Comparison of ENCODE assay signal across 13 cellular contexts in genomic region chr12:128920468-128920867, GRCh38.
A peak's percentile ranks its signal among the peaks of the same experiment; 100 is the strongest.
DNase-seq lines count a peak whose midpoint lies in the region; ATAC-seq and TF ChIP-seq lines count a peak whose summit lies in the region.
"Had no signal": no experiment of that assay in that cellular context is flagged by ENCODE, and none has a peak within 500 bp of the region (broad histone marks: within the 10 kb centered on the region; RNA-seq: fewer than 3 reads in every experiment).

No MANE protein-coding gene starts in this region.

- H3K4me3 ChIP-seq in GM23248 = no peak overlapping the region
- no peak overlapping the region for H3K4me3 ChIP-seq in RWPE2 (ENCODE audit: severe bottlenecking)
- H3K4me3 ChIP-seq in psoas muscle = peak overlapping the region; percentile 15
- H3K4me3 ChIP-seq: colonic mucosa had no signal

- H3K4me1 ChIP-seq in GM23248 (ENCODE audit: insufficient read depth) (no peaks in the 10 kb centered on the region), RWPE2 (ENCODE audit: insufficient read depth, poor library complexity, severe bottlenecking) (no peaks in the 10 kb centered on the region), psoas muscle (no peaks in the 10 kb centered on the region)
- H3K4me1 ChIP-seq: colonic mucosa had no signal

- H3K36me3 ChIP-seq in GM23248 (ENCODE audit: low read depth) = no peaks in the 10 kb centered on the region
- H3K36me3 ChIP-seq in RWPE2 (ENCODE audit: low read depth) = no peaks in the 10 kb centered on the region
- no peaks in the 10 kb centered on the region for H3K36me3 ChIP-seq in psoas muscle (ENCODE audit: insufficient read depth in 1 of 2, low read depth in 1 of 2)
- H3K36me3 ChIP-seq: colonic mucosa had no signal

- no peaks in the 10 kb centered on the region for H3F3A ChIP-seq in GM23248 (ENCODE audit: insufficient read depth)

- H4K20me1 ChIP-seq in GM23248 (ENCODE audit: insufficient read depth) = no peaks in the 10 kb centered on the region

- intact Hi-C loops in psoas muscle (cut with DNase I) = no loop called here

- H3K27me3 ChIP-seq in GM23248 (replicated peaks; ENCODE audit: insufficient read depth) = no peaks in the 10 kb centered on the region
- H3K27me3 ChIP-seq in RWPE2 (ENCODE audit: insufficient read depth, poor library complexity, severe bottlenecking) = no peaks in the 10 kb centered on the region
- no peaks in the 10 kb centered on the region for H3K27me3 ChIP-seq in psoas muscle (ENCODE audit: insufficient read depth in 3 of 3, low read length in 2 of 3)
- H3K27me3 ChIP-seq: colonic mucosa had no signal

- no peak for TF ChIP-seq CTCF in RWPE2 (IDR thresholded peaks at IDR 0.05; ENCODE audit: poor library complexity, severe bottlenecking)
- TF ChIP-seq CTCF in psoas muscle (IDR thresholded peaks at IDR 0.05) = no peak

- in situ Hi-C loops in GM23248 (cut with MboI) = no loop called here

- ATAC-seq in RWPE2 (ENCODE audit: low read depth) (peak; percentile 74; the same call in 2 of the 3 replicates), psoas muscle (peak; percentile 87 to 97 (median 92)), HG02763 (IDR thresholded peaks at IDR 0.05; ENCODE audit: unreplicated experiment) (no peak)

- H2AFZ ChIP-seq in GM23248 = no peak overlapping the region

- H3K79me2 ChIP-seq in GM23248 (ENCODE audit: insufficient read depth) = no peaks in the 10 kb centered on the region

- H3K9me3 ChIP-seq in GM23248 (ENCODE audit: low read depth) (no peaks in the 10 kb centered on the region), RWPE2 (ENCODE audit: severe bottlenecking) (no peaks in the 10 kb centered on the region), psoas muscle (no peaks in the 10 kb centered on the region)
- H3K9me3 ChIP-seq: colonic mucosa had no signal

- H3K27ac ChIP-seq in GM23248 (no peak overlapping the region), RWPE2 (ENCODE audit: poor library complexity, severe bottlenecking) (no peak overlapping the region), psoas muscle (no peak overlapping the region)
- H3K27ac ChIP-seq: colonic mucosa had no signal

- no peak overlapping the region for H3K4me2 ChIP-seq in GM23248 (ENCODE audit: unreplicated experiment)

- H3K9ac ChIP-seq in GM23248 = no peak overlapping the region

- no peaks in the 10 kb centered on the region for H3K9me2 ChIP-seq in GM23248 (ENCODE audit: insufficient read depth)

- DNase-seq in GM23248 (peak; percentile 58), RWPE2 (ENCODE audit: low spot score) (no peak), globus pallidus (ENCODE audit: low spot score) (peak; percentile 14), psoas muscle (no peak), GM19240 (ENCODE audit: insufficient read length, low spot score) (no peak), GDM1 (lab: John Stamatoyannopoulos, UW) (no peak), putamen (ENCODE audit: low spot score) (no peak)
- DNase-seq: activated CD4-positive, alpha-beta T cell treated with anti-CD3 and anti-CD28 coated beads for 48 hours; CD4-positive, alpha-beta T cell; colonic mucosa; NCI-H526; small intestine had no signal

- WGBS in GM23248 (ENCODE audit: low coverage in 1 of 2, low lambda C conversion rate in 2 of 2, missing lambda C conversion rate in 2 of 2), 2 experiments = 13 to 15% methylated on average over 8 of the region's 8 CpGs
- 35 to 51% (median 40%) methylated on average over 8 of the region's 8 CpGs for WGBS in psoas muscle, 3 donors

Comparison
In these comparisons a context has a peak if more than half of its experiments do, and no peak if none do; other contexts are left out.
1. DNase-seq: peak in GM23248 (single experiment) and globus pallidus (single experiment); none in RWPE2 (single experiment), psoas muscle (0 of 2), GM19240 (single experiment), GDM1 (single experiment) and putamen (single experiment).